ENCODE assay signal across 8 cellular contexts in the genomic region with DNA sequence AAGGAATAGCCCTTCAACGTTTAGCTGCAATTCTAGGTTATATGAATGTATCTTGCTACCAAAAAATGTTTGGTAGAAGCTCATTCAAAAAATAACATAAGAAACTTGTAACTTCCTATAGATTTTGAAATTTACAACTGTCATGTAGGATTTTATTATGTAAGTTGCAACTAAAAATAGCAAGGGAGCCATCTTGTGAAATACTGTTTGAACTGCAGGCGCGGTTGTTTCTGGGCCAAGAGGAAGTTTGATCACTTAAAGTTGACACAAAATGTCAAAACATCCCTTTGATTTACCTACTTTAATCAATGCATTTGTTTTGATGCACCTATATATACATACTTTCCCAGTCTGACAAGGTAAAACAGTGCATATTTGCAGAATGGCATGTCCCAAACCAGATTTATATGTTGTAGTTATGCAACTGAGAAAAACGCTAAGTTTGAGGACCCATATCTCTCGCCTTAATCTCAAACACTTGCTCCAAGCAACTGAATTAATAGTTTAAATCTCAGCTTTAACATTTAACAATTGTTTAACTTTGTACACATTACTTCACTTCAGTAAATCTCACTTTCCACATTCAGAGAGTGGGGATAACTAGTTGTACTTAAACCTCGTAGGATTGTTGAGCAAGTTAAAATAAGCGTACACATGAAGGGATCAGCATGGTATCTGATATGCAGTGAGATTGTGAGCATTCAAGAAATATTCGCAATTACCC.
A peak's percentile ranks its signal among the peaks of the same experiment; 100 is the strongest.
DNase-seq lines count a peak whose midpoint lies in the region; ATAC-seq, FAIRE-seq and TF ChIP-seq lines count a peak whose summit lies in the region.

No MANE protein-coding gene starts in this region.

- in situ Hi-C loops in GM12878 (cut with MboI): no loop called here

- H3K27me3 ChIP-seq in GM12878 (replicated peaks in 1 of 2; ENCODE audit: control insufficient read depth in 2 of 2, insufficient read depth in 2 of 2, low read length in 1 of 2): no peaks in the 10 kb centered on the region

- no peak for TF ChIP-seq POLR2A in GM12878 (IDR thresholded peaks at IDR 0.05; ENCODE audit: low read depth, low read length)

- RAD21 ChIA-PET in GM12878 (lab: Charles Lee; ENCODE audit: unreplicated experiment): interaction anchor here (0.5 to 0.8 kb wide), 3 partner anchors 249 to 890 kb away, joined by 3 to 4 read pairs (median 3); no protein-coding TSS in a partner anchor

- BruUV-seq in GM12878 (replicated peaks; lab: Mats Ljungman, UMichigan): no TSS peak

- H3K27ac ChIP-seq in GM12878 (ENCODE audit: control insufficient read depth, insufficient read depth): no peak overlapping the region

- POLR2A ChIA-PET in GM12878 (lab: Charles Lee): interaction anchor here (0.6 kb wide), 1 partner anchor 536 kb away, joined by 3 read pairs; no protein-coding TSS in a partner anchor

- no peak overlapping the region for H3K4me2 ChIP-seq in GM12878 (ENCODE audit: control insufficient read depth, insufficient read depth)

- SMC1A ChIA-PET in GM12878 (lab: Charles Lee; ENCODE audit: uncharacterized antibody, unreplicated experiment): interaction anchor here (0.6 to 0.9 kb wide), 2 partner anchors 91 to 1336 kb away, joined by 3 read pairs; no protein-coding TSS in a partner anchor

- H3K79me2 ChIP-seq in GM12878 (ENCODE audit: control insufficient read depth, insufficient read depth, low read length): no peaks in the 10 kb centered on the region

- no peaks in the 10 kb centered on the region for H4K20me1 ChIP-seq in GM12878 (ENCODE audit: control insufficient read depth, insufficient read depth)

- no peak overlapping the region for H3K4me3 ChIP-seq in GM12878

- no peak for DNase-seq in GM10266 (ENCODE audit: extremely low spot score)
- peak; percentile 14 for DNase-seq in NAMALWA (ENCODE audit: low spot score)
- DNase-seq in GM12878 (ENCODE audit: low read depth, low spot score): no peak
- peak; percentile 11 for DNase-seq in mucosa of gallbladder (ENCODE audit: low spot score)
- no peak for DNase-seq in activated gamma-delta T cell (lab: John Stamatoyannopoulos, UW)
- DNase-seq in KG1 (lab: John Stamatoyannopoulos, UW): no peak

- no peak overlapping the region for H2AFZ ChIP-seq in GM12878 (ENCODE audit: control insufficient read depth, low read depth, low read length)

- CTCF ChIA-PET in GM12878 (lab: Yijun Ruan, JAX): interaction anchor here (0.7 kb wide), 1 partner anchor 319 kb away, joined by 4 read pairs; no protein-coding TSS in a partner anchor

- H3K4me1 ChIP-seq in GM12878 (ENCODE audit: control insufficient read depth, insufficient read depth, low read length): no peaks in the 10 kb centered on the region

- H3K9me3 ChIP-seq in GM12878 (replicated peaks; ENCODE audit: control insufficient read depth, insufficient read depth, low read length): no peaks in the 10 kb centered on the region

- WGBS in GM12878 (ENCODE audit: insufficient coverage, insufficient replicate concordance, low lambda C conversion rate, missing lambda C conversion rate): 10% methylated on average over 8 of the region's 8 CpGs

- H3K36me3 ChIP-seq in GM12878 (ENCODE audit: control insufficient read depth in 2 of 2, insufficient read depth in 2 of 2, low read length in 1 of 2): no peaks in the 10 kb centered on the region

- intact Hi-C loops in GM12878 (cut with micrococcal nuclease; ENCODE audit: unreplicated experiment): loop anchor here (10.0 kb wide), 1 partner anchor 342 kb away; no protein-coding TSS in a partner anchor

- ATAC-seq in GM12878 (no peak), GM21723 (IDR thresholded peaks at IDR 0.05; ENCODE audit: unreplicated experiment) (no peak), GM21515 (IDR thresholded peaks at IDR 0.05; ENCODE audit: unreplicated experiment) (no peak)

- TF ChIP-seq CTCF in GM10266 (IDR thresholded peaks at IDR 0.05; ENCODE audit: control insufficient read depth, insufficient read depth, low read depth, missing control alignments): peak; percentile 7
- peak; percentile 22 to 31 (median 30); a peak in 3 of 6 replicates for TF ChIP-seq CTCF in GM12878 (IDR thresholded peaks at IDR 0.05 in 2 of 3, conservative IDR thresholded peaks at IDR 0.05 in 1 of 3; ENCODE audit: control insufficient read depth in 2 of 3, extremely low read depth in 1 of 3, insufficient read depth in 1 of 3, low read depth in 3 of 3, low read length in 3 of 3)

- TF ChIP-seq EP300 in GM12878 (IDR thresholded peaks at IDR 0.05; ENCODE audit: borderline replicate concordance in 1 of 2, control insufficient read depth in 1 of 2, low read depth in 2 of 2, low read length in 2 of 2): no peak

- H3K9ac ChIP-seq in GM12878 (ENCODE audit: control insufficient read depth, insufficient read depth, low read length): no peak overlapping the region

- FAIRE-seq in GM12878 (lab: Jason Lieb, UNC): no peak

- peak; percentile 51 for TF ChIP-seq RAD21 in GM12878 (IDR thresholded peaks at IDR 0.05; ENCODE audit: insufficient read depth, low read depth, low read length)

TF ChIP-seq in GM12878, 131 proteins besides CTCF, POLR2A, EP300 and RAD21:
- TF ChIP-seq SMC3 (IDR thresholded peaks at IDR 0.05; ENCODE audit: borderline replicate concordance, low read length) (peak; percentile 21; the same call in 1 of the 2 replicates), PAX5 (IDR thresholded peaks at IDR 0.05; ENCODE audit: borderline replicate concordance, low read depth, low read length) (no peak)

Comparison
In these comparisons a context has a peak if more than half of its experiments do, and no peak if none do; other contexts are left out.
1. DNase-seq: peak in NAMALWA (single experiment) and mucosa of gallbladder (single experiment); none in GM10266 (single experiment), GM12878 (single experiment), activated gamma-delta T cell (single experiment) and KG1 (single experiment).